Comparison of ENCODE assay signal across 2 cellular contexts in the genomic region with DNA sequence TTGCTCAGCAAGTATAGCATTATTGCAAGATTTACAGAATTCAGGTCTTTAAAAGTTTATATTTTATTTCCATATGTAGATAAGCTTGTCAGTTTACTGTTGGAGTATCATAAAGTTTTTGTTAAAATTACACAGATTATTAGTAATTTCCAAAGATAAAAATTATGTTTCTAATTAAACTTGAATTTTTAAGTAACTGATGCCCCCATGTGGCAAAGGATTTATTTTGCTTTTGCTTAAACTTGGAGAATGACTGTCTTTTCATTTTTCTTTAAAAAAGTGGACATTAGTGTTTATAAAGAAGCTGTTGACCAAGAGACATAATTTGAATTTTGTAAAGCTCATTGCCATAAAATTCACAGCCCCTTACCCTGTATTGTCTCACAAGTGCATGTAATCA.
TF ChIP-seq lines count a peak whose summit lies in the region.

No MANE protein-coding gene starts in this region.

TF ChIP-seq in SK-N-SH, 30 proteins besides CTCF, POLR2A, EP300 and RAD21 (continued from another document):
- TF ChIP-seq, protein P1, sequence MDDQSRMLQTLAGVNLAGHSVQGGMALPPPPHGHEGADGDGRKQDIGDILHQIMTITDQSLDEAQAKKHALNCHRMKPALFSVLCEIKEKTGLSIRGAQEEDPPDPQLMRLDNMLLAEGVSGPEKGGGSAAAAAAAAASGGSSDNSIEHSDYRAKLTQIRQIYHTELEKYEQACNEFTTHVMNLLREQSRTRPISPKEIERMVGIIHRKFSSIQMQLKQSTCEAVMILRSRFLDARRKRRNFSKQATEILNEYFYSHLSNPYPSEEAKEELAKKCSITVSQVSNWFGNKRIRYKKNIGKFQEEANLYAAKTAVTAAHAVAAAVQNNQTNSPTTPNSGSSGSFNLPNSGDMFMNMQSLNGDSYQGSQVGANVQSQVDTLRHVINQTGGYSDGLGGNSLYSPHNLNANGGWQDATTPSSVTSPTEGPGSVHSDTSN (IDR thresholded peaks at IDR 0.05): no peak
- no peak for TF ChIP-seq MEF2A (IDR thresholded peaks at IDR 0.05; ENCODE audit: borderline replicate concordance, low read depth)

TF ChIP-seq in SK-N-SH treated with all-trans-retinoic acid at 6 μM for 48 hours, 23 proteins besides CTCF, POLR2A, EP300 and RAD21 (continued from another document):
- TF ChIP-seq ZNF565 (CRISPR knock-in tag; conservative IDR thresholded peaks at IDR 0.05; ENCODE audit: low read depth) (no peak), ZC3H10 (CRISPR knock-in tag; IDR thresholded peaks at IDR 0.05) (no peak), PPARA (CRISPR knock-in tag; IDR thresholded peaks at IDR 0.05; ENCODE audit: borderline replicate concordance) (no peak), OSR1 (CRISPR knock-in tag; IDR thresholded peaks at IDR 0.05) (no peak)
- TF ChIP-seq, protein P2, sequence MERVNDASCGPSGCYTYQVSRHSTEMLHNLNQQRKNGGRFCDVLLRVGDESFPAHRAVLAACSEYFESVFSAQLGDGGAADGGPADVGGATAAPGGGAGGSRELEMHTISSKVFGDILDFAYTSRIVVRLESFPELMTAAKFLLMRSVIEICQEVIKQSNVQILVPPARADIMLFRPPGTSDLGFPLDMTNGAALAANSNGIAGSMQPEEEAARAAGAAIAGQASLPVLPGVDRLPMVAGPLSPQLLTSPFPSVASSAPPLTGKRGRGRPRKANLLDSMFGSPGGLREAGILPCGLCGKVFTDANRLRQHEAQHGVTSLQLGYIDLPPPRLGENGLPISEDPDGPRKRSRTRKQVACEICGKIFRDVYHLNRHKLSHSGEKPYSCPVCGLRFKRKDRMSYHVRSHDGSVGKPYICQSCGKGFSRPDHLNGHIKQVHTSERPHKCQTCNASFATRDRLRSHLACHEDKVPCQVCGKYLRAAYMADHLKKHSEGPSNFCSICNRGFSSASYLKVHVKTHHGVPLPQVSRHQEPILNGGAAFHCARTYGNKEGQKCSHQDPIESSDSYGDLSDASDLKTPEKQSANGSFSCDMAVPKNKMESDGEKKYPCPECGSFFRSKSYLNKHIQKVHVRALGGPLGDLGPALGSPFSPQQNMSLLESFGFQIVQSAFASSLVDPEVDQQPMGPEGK (CRISPR knock-in tag; IDR thresholded peaks at IDR 0.05; ENCODE audit: borderline replicate concordance): no peak
TF ChIP-seq in SK-N-SH treated with all-trans-retinoic acid at 6 μM for 48 hours: peak in this region for 0.
